ENCODE assay signal across 11 cellular contexts in the genomic region with DNA sequence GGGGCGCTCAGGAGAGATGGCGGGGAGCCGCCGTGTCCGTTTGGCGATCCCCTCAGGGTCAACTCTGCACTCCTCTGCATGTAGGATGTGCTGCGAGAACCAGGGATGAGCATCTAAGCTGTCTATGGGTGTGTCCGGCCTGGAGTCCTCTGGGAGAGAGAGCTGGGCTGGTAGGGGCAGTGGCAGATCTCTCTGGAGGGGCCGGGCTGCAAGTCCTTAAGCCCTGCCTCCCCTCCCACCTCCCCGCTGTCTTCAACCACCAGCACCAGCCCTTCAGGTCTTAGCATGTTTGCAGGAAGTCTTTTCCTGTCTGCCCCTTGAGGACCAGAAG. TPM values are rescaled to one million over a fixed set of nuclear protein-coding genes. Genes with fewer than 3 reads are reported as not detected.
DNase-seq lines count a peak whose midpoint lies in the region; ATAC-seq lines count a peak whose summit lies in the region.
"Had no signal": no experiment of that assay in that cellular context is flagged by ENCODE, and none has a peak within 500 bp of the region (broad histone marks: within the 10 kb centered on the region; RNA-seq: fewer than 3 reads in every experiment).

No MANE protein-coding gene starts in this region.

- no peaks in the 10 kb centered on the region for H3K36me3 Mint-ChIP-seq in activated naive CD8-positive, alpha-beta T cell
- no peaks in the 10 kb centered on the region for H3K36me3 Mint-ChIP-seq in activated naive CD8-positive, alpha-beta T cell treated with anti-CD3 and anti-CD28 coated beads, Interleukin-2, amount 50 U/mL, for 24 hours (ENCODE audit: low read depth)

- H2BK15ac ChIP-seq in neuronal stem cell (ENCODE audit: low read length), result no peak overlapping the region

- no peak overlapping the region for H3K4me3 ChIP-seq in neuronal stem cell (ENCODE audit: low read length in 2 of 2)
- H3K4me3 ChIP-seq: psoas muscle had no signal

- H3K4me2 ChIP-seq in neuronal stem cell (ENCODE audit: insufficient read depth, low read length, poor library complexity, severe bottlenecking), result no peak overlapping the region

- no peaks in the 10 kb centered on the region for H3K9me3 ChIP-seq in neuronal stem cell (replicated peaks in 1 of 2; ENCODE audit: control insufficient read depth in 2 of 2, insufficient read depth in 1 of 2, low read depth in 1 of 2, low read length in 2 of 2)
- H3K9me3 ChIP-seq: psoas muscle had no signal

- H3K4me3 Mint-ChIP-seq in activated naive CD8-positive, alpha-beta T cell, result peak overlapping the region; percentile 42
- no peak overlapping the region for H3K4me3 Mint-ChIP-seq in activated naive CD8-positive, alpha-beta T cell treated with anti-CD3 and anti-CD28 coated beads, Interleukin-2, amount 50 U/mL, for 24 hours
- H3K4me3 Mint-ChIP-seq: dendritic cell treated with granulocyte-macrophage colony-stimulating factor and Interleukin-4, amounts not matched to agents 40 ng/mL and 50 ng/mL, for 4 days had no signal

- H3K9ac ChIP-seq in neuronal stem cell (ENCODE audit: low read depth, low read length, poor library complexity), result no peak overlapping the region

- H3K23ac ChIP-seq in neuronal stem cell (ENCODE audit: low read depth, low read length, poor library complexity), result peak overlapping the region; percentile 75

- H2BK12ac ChIP-seq in neuronal stem cell (ENCODE audit: low read length), result no peak overlapping the region

- peaks cover 17% of the 10 kb centered on the region for H3K79me1 ChIP-seq in neuronal stem cell (ENCODE audit: low read depth, low read length)

- peaks cover 9% of the 10 kb centered on the region for H3K4me1 Mint-ChIP-seq in activated naive CD8-positive, alpha-beta T cell (ENCODE audit: low read depth)
- H3K4me1 Mint-ChIP-seq in activated naive CD8-positive, alpha-beta T cell treated with anti-CD3 and anti-CD28 coated beads, Interleukin-2, amount 50 U/mL, for 24 hours, result peaks cover 2% of the 10 kb centered on the region

- no peaks in the 10 kb centered on the region for H3K27me3 Mint-ChIP-seq in activated naive CD8-positive, alpha-beta T cell
- H3K27me3 Mint-ChIP-seq in activated naive CD8-positive, alpha-beta T cell treated with anti-CD3 and anti-CD28 coated beads, Interleukin-2, amount 50 U/mL, for 24 hours, result no peaks in the 10 kb centered on the region

- H2BK120ac ChIP-seq in neuronal stem cell (ENCODE audit: low read depth, low read length), result no peak overlapping the region

- no peaks in the 10 kb centered on the region for H3K9me3 Mint-ChIP-seq in activated naive CD8-positive, alpha-beta T cell (ENCODE audit: low read depth)
- no peaks in the 10 kb centered on the region for H3K9me3 Mint-ChIP-seq in activated naive CD8-positive, alpha-beta T cell treated with anti-CD3 and anti-CD28 coated beads, Interleukin-2, amount 50 U/mL, for 24 hours
- H3K9me3 Mint-ChIP-seq: dendritic cell treated with granulocyte-macrophage colony-stimulating factor and Interleukin-4, amounts not matched to agents 40 ng/mL and 50 ng/mL, for 4 days; stimulated activated naive B cell treated with anti-CD40 and anti-IgM and Interleukin-4, amounts not matched to agents 10 μg/mL and 1 μg/mL and 100 μg/mL, for 72 hours had no signal

- no CpG with 5 or more reads among the region's 10 CpGs for WGBS in neuronal stem cell (ENCODE audit: extremely low coverage in 2 of 2, insufficient read length in 2 of 2, insufficient replicate concordance in 1 of 2), 2 donors

- peaks cover 0 to 2% (median 0%) of the 10 kb centered on the region in 3 experiments for H3K27me3 ChIP-seq in neuronal stem cell (ENCODE audit: control insufficient read depth in 3 of 3, insufficient read depth in 3 of 3, low read depth in 1 of 3, low read length in 3 of 3)

- H3K27ac Mint-ChIP-seq in activated naive CD8-positive, alpha-beta T cell, result no peak overlapping the region
- no peak overlapping the region for H3K27ac Mint-ChIP-seq in activated naive CD8-positive, alpha-beta T cell treated with anti-CD3 and anti-CD28 coated beads, Interleukin-2, amount 50 U/mL, for 24 hours
- H3K27ac Mint-ChIP-seq: dendritic cell treated with granulocyte-macrophage colony-stimulating factor and Interleukin-4, amounts not matched to agents 40 ng/mL and 50 ng/mL, for 4 days; stimulated activated naive B cell treated with anti-CD40 and anti-IgM and Interleukin-4, amounts not matched to agents 10 μg/mL and 1 μg/mL and 100 μg/mL, for 72 hours had no signal

- H4K8ac ChIP-seq in neuronal stem cell (ENCODE audit: low read depth, low read length), result no peak overlapping the region

- H3K4me1 ChIP-seq in neuronal stem cell (ENCODE audit: control insufficient read depth in 2 of 2, insufficient read depth in 1 of 2, low read depth in 1 of 2, low read length in 2 of 2), result peaks cover 0 to 6% of the 10 kb centered on the region in 2 donors
- H3K4me1 ChIP-seq: psoas muscle had no signal

- peak overlapping the region; percentile 50 for H3K14ac ChIP-seq in neuronal stem cell (ENCODE audit: low read length)

- DNase-seq in activated naive CD8-positive, alpha-beta T cell treated with anti-CD3 and anti-CD28 coated beads, Interleukin-2, amount 50 U/mL, for 24 hours, result no peak
- no peak for DNase-seq in neuronal stem cell (ENCODE audit: low spot score)
- DNase-seq in NK-92 (lab: John Stamatoyannopoulos, UW; ENCODE audit: unreplicated experiment), result no peak
- DNase-seq: DMS153; NCI-H1930; NCI-H748 treated with DMSO at 0.1 percent for 48 hours; SHP77 treated with DMSO at 0.1 percent for 48 hours; stimulated activated naive B cell treated with anti-CD40 and anti-IgM and Interleukin-4, amounts not matched to agents 10 μg/mL and 1 μg/mL and 100 μg/mL, for 72 hours had no signal

- no peak overlapping the region for H4K91ac ChIP-seq in neuronal stem cell (ENCODE audit: low read depth, low read length, poor library complexity)

- peaks cover 22 to 62% of the 10 kb centered on the region in 2 donors for H3K36me3 ChIP-seq in neuronal stem cell (replicated peaks in 1 of 2; ENCODE audit: control insufficient read depth in 2 of 2, insufficient read depth in 2 of 2, low read length in 2 of 2)

- H3K18ac ChIP-seq in neuronal stem cell (ENCODE audit: low read length), result no peak overlapping the region

- H3K27ac ChIP-seq in neuronal stem cell (replicated peaks; ENCODE audit: low read length), result peak overlapping the region; percentile 32
- H3K27ac ChIP-seq: psoas muscle had no signal

- peak overlapping the region; percentile 78 for H2AK5ac ChIP-seq in neuronal stem cell (ENCODE audit: low read depth, low read length)

- H3K4ac ChIP-seq in neuronal stem cell (ENCODE audit: low read length), result no peak overlapping the region

- no peak overlapping the region for H2AFZ ChIP-seq in neuronal stem cell (ENCODE audit: low read length)

- no peak for ATAC-seq in activated naive CD8-positive, alpha-beta T cell treated with anti-CD3 and anti-CD28 coated beads, Interleukin-2, amount 50 U/mL, for 24 hours

- no peak overlapping the region for H2BK5ac ChIP-seq in neuronal stem cell (ENCODE audit: low read length)

RNA-seq across cellular contexts. Expression of a gene that starts 8.4 kb away (rescaled TPM):
- polyA plus RNA-seq in neuronal stem cell (2013, experiment 1 of 2), result 34.5 TPM
- polyA plus RNA-seq in neuronal stem cell (2013, experiment 2 of 2), result 33.1 TPM

RNA-seq across cellular contexts. Expression of a gene that starts 10.2 kb away (rescaled TPM):
- 54.1 TPM for polyA plus RNA-seq in neuronal stem cell (2013, experiment 1 of 2)
- 53.7 TPM for polyA plus RNA-seq in neuronal stem cell (2013, experiment 2 of 2)

RNA-seq across cellular contexts. Expression of a gene that starts 30.7 kb away (rescaled TPM):
- polyA plus RNA-seq in neuronal stem cell (2013, experiment 1 of 2), result 84.8 TPM
- 84.0 TPM for polyA plus RNA-seq in neuronal stem cell (2013, experiment 2 of 2)

RNA-seq across cellular contexts. Expression of a gene that starts 34.2 kb away (rescaled TPM):
- 6.4 TPM for polyA plus RNA-seq in neuronal stem cell (2013, experiment 1 of 2)
- polyA plus RNA-seq in neuronal stem cell (2013, experiment 2 of 2), result 7.5 TPM

RNA-seq across cellular contexts. Expression of a gene that starts 46.9 kb away (rescaled TPM):
- polyA plus RNA-seq in neuronal stem cell (2013, experiment 1 of 2), result 0.25 TPM
- polyA plus RNA-seq in neuronal stem cell (2013, experiment 2 of 2), result 0.19 TPM
